In the genomic region with DNA sequence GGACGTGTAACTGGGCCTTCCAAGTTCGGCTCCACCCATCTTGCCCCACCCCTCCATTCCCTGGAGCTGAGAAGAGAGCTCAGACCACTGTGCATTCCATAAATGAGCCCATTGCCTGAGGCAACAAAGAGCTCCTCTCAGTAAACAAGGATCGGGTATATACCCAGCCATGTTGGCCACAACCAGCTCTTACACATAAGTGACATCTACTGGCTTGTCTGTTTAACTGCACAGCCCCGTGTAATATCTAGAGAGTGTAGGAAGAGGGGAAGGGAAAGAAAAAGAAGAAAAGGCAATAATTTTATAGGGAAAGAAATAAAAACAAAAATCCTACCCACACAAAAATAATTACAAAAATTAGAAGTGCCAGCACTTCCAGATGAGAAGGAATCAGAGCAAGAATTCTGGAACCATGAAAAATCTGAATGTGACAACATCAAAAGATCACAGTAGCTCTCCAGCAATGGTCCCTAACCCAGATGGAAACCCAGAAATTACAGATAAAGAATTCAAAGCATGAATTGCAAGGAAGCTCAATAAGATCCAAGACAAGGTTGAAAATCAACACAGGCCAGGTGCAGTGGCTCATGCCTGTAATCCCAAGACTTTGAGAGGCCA, we compare ENCODE assay signal across 8 cellular contexts.
DNase-seq lines count a peak whose midpoint lies in the region; ATAC-seq lines count a peak whose summit lies in the region.

No MANE protein-coding gene starts in this region.

- no peaks in the 10 kb centered on the region for H3K27me3 Mint-ChIP-seq in activated T-cell treated with anti-CD3 and anti-CD28 coated beads, Interleukin-2, amount 50 U/mL, for 4 hours (ENCODE audit: low read depth)

- ATAC-seq in activated T-cell treated with anti-CD3 and anti-CD28 coated beads, Interleukin-2, amount 50 U/mL, for 4 hours: peak; percentile 61 to 68
- ATAC-seq in stimulated activated naive CD8-positive, alpha-beta T cell treated with anti-CD3 and anti-CD28 coated beads, Interleukin-15, Interleukin-2, amounts not matched to agents 100 U/mL and 50 U/mL, for 24 hours: peak; percentile 66

- H3K9me3 Mint-ChIP-seq in activated T-cell treated with anti-CD3 and anti-CD28 coated beads, Interleukin-2, amount 50 U/mL, for 4 hours: peaks cover 23% of the 10 kb centered on the region

- H3K4me1 ChIP-seq in GM23248 (ENCODE audit: insufficient read depth): peaks cover 38% of the 10 kb centered on the region

- no peak overlapping the region for H3K9ac ChIP-seq in GM23248

- WGBS in GM23248 (ENCODE audit: low coverage in 1 of 2, low lambda C conversion rate in 2 of 2, missing lambda C conversion rate in 2 of 2), 2 experiments: 20 to 22% methylated on average over 4 of the region's 4 CpGs

- no peak overlapping the region for H3K4me3 ChIP-seq in GM23248

- in situ Hi-C loops in GM23248 (cut with MboI): no loop called here

- H3K36me3 Mint-ChIP-seq in activated T-cell treated with anti-CD3 and anti-CD28 coated beads, Interleukin-2, amount 50 U/mL, for 4 hours (ENCODE audit: insufficient read depth): no peaks in the 10 kb centered on the region

- peaks cover 93% of the 10 kb centered on the region for H3K4me1 Mint-ChIP-seq in activated T-cell treated with anti-CD3 and anti-CD28 coated beads, Interleukin-2, amount 50 U/mL, for 4 hours (ENCODE audit: low read depth)

- H3K9me2 ChIP-seq in GM23248 (ENCODE audit: insufficient read depth): no peaks in the 10 kb centered on the region

- no peaks in the 10 kb centered on the region for H3K79me2 ChIP-seq in GM23248 (ENCODE audit: insufficient read depth)

- H3K36me3 ChIP-seq in GM23248 (ENCODE audit: low read depth): no peaks in the 10 kb centered on the region

- H2AFZ ChIP-seq in GM23248: peak overlapping the region; percentile 37; the same call in 1 of the 2 replicates

- H3K27ac ChIP-seq in GM23248: no peak overlapping the region

- no peak overlapping the region for H3K4me2 ChIP-seq in GM23248 (ENCODE audit: unreplicated experiment)

- H3F3A ChIP-seq in GM23248 (ENCODE audit: insufficient read depth): peaks cover 31% of the 10 kb centered on the region

- DNase-seq in EL: peak; percentile 91
- peak; percentile 86 for DNase-seq in GM23248
- peak; percentile 31 for DNase-seq in NCI-H526 treated with DMSO at 0.1 percent for 48 hours (lab: John Stamatoyannopoulos, UW)
- DNase-seq in activated T-cell treated with anti-CD3 and anti-CD28 coated beads, Interleukin-2, amount 50 U/mL, for 4 hours: peak; percentile 31
- peak; percentile 60 for DNase-seq in foreskin melanocyte
- peak; percentile 34 for DNase-seq in stimulated activated naive CD8-positive, alpha-beta T cell treated with anti-CD3 and anti-CD28 coated beads, Interleukin-15, Interleukin-2, amounts not matched to agents 100 U/mL and 50 U/mL, for 24 hours
- DNase-seq in GF-D8 (lab: John Stamatoyannopoulos, UW): no peak
- no peak for DNase-seq in DMS153 (lab: John Stamatoyannopoulos, UW)

- no peaks in the 10 kb centered on the region for H3K27me3 ChIP-seq in GM23248 (replicated peaks; ENCODE audit: insufficient read depth)

- no peak overlapping the region for H3K4me3 Mint-ChIP-seq in activated T-cell treated with anti-CD3 and anti-CD28 coated beads, Interleukin-2, amount 50 U/mL, for 4 hours

- H4K20me1 ChIP-seq in GM23248 (ENCODE audit: insufficient read depth): no peaks in the 10 kb centered on the region

- H3K9me3 ChIP-seq in GM23248 (ENCODE audit: low read depth): no peaks in the 10 kb centered on the region

Comparison
In these comparisons a context has a peak if more than half of its experiments do, and no peak if none do; other contexts are left out.
1. DNase-seq: peak in EL (single experiment), GM23248 (single experiment), NCI-H526 treated with DMSO at 0.1 percent for 48 hours (single experiment), activated T-cell treated with anti-CD3 and anti-CD28 coated beads, Interleukin-2, amount 50 U/mL, for 4 hours (single experiment), foreskin melanocyte (single experiment) and stimulated activated naive CD8-positive, alpha-beta T cell treated with anti-CD3 and anti-CD28 coated beads, Interleukin-15, Interleukin-2, amounts not matched to agents 100 U/mL and 50 U/mL, for 24 hours (single experiment); none in GF-D8 (single experiment) and DMS153 (single experiment).